ENCODE assay signal across 9 cellular contexts in the genomic region with DNA sequence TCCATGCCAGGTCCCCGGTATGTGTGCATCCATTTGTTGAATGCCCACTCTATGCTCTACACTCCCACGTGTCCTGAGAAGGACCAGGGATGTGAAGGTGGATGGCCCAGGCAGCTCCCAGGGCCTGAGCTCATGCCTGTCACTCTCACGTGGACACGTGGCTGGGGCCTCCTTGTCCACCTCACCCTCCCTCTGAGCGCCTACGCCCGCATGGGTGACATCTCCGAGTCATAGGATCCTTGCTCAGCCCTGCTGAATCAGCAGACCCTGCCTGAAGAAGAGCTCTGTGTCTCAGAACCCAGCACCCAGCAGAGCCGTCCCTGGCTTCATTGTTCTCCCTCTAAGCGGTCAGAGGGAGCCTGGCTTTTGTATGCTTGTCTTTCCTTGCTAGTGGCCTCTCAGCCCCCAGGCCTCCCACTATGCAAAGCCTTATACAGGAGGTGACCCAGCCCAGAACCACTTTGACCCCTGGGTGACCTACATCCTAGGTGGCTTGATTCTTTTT.
DNase-seq lines count a peak whose midpoint lies in the region; ATAC-seq and TF ChIP-seq lines count a peak whose summit lies in the region.
"Had no signal": no experiment of that assay in that cellular context is flagged by ENCODE, and none has a peak within 500 bp of the region (broad histone marks: within the 10 kb centered on the region; RNA-seq: fewer than 3 reads in every experiment).

No MANE protein-coding gene starts in this region.

- peak overlapping the region; percentile 26 for H3K27ac Mint-ChIP-seq in activated B cell treated with CpG ODN at 0.5 μM for 24 hours

- no peaks in the 10 kb centered on the region for H3K27me3 Mint-ChIP-seq in activated B cell treated with CpG ODN at 0.5 μM for 24 hours

- H3K9me3 ChIP-seq in HAP-1: no peaks in the 10 kb centered on the region
- H3K9me3 ChIP-seq in right cardiac atrium (ENCODE audit: control insufficient read depth, low read length): no peaks in the 10 kb centered on the region

- in situ Hi-C loops in HAP-1 (cut with MboI; ENCODE audit: low sequenced_read_pairs): no loop called here
- in situ Hi-C loops in GM13976 (cut with MboI; ENCODE audit: low sequenced_read_pairs, unreplicated experiment): no loop called here

- H3K4me3 Mint-ChIP-seq in activated B cell treated with CpG ODN at 0.5 μM for 24 hours: no peak overlapping the region

- H3K9me3 Mint-ChIP-seq in activated B cell treated with CpG ODN at 0.5 μM for 24 hours: no peaks in the 10 kb centered on the region

- peak; percentile 43 to 65 for DNase-seq in HAP-1 (ENCODE audit: low spot score in 2 of 2)
- no peak for DNase-seq in activated B cell treated with CpG ODN at 0.5 μM for 24 hours
- DNase-seq in right cardiac atrium: peak in 2 of 3 donors; percentile 69 to 76
- DNase-seq in retina: peak; percentile 77
- no peak for DNase-seq in mesenteric fat pad (ENCODE audit: low spot score)
- DNase-seq in GM13976 (ENCODE audit: low spot score): no peak
- DNase-seq: NCI-H187 treated with DMSO at 0.1 percent for 48 hours had no signal

- ATAC-seq in activated B cell treated with CpG ODN at 0.5 μM for 24 hours (ENCODE audit: low read depth) (no peak), right cardiac atrium (peak in 1 of 2 donors; percentile 4), HG03460 (IDR thresholded peaks at IDR 0.05; ENCODE audit: unreplicated experiment) (no peak), GM19467 (IDR thresholded peaks at IDR 0.05; ENCODE audit: unreplicated experiment) (no peak)

- no peak for TF ChIP-seq CTCF in activated B cell treated with CpG ODN at 0.5 μM for 24 hours (IDR thresholded peaks at IDR 0.05)
- no peak for TF ChIP-seq CTCF in GM13976 (IDR thresholded peaks at IDR 0.05; ENCODE audit: borderline replicate concordance, control extremely low read depth, extremely low read depth, insufficient read depth, missing control alignments)

- H3K4me1 ChIP-seq in HAP-1 (peaks cover 35% of the 10 kb centered on the region), right cardiac atrium (ENCODE audit: control insufficient read depth, insufficient read depth, low read length) (peaks cover 33% of the 10 kb centered on the region)

- peaks cover 23% of the 10 kb centered on the region for H3K4me1 Mint-ChIP-seq in activated B cell treated with CpG ODN at 0.5 μM for 24 hours

- H3K27me3 ChIP-seq in HAP-1 (ENCODE audit: low read depth): no peaks in the 10 kb centered on the region
- H3K27me3 ChIP-seq in right cardiac atrium (ENCODE audit: control insufficient read depth, insufficient read depth): no peaks in the 10 kb centered on the region

- CTCF ChIA-PET in activated B cell treated with CpG ODN at 0.5 μM for 24 hours (lab: Charles Lee): no interaction called here

- H3K27ac ChIP-seq in right cardiac atrium (ENCODE audit: low read length): peak overlapping the region; percentile 47

- H3K36me3 Mint-ChIP-seq in activated B cell treated with CpG ODN at 0.5 μM for 24 hours (ENCODE audit: low read depth): no peaks in the 10 kb centered on the region

- 67% methylated on average over 10 of the region's 10 CpGs for WGBS in right cardiac atrium

- no peaks in the 10 kb centered on the region for H3K36me3 ChIP-seq in HAP-1 (replicated peaks)

- H3K4me3 ChIP-seq in HAP-1 (no peak overlapping the region), right cardiac atrium (ENCODE audit: low read length) (no peak overlapping the region)

- intact Hi-C loops in activated B cell treated with CpG ODN at 0.5 μM for 24 hours (cut with micrococcal nuclease) (no loop called here), right cardiac atrium (cut with DNase I) (no loop called here)

- POLR2A ChIA-PET in activated B cell treated with CpG ODN at 0.5 μM for 24 hours (lab: Charles Lee): interaction anchor here (1.0 to 1.5 kb wide), 3 partner anchors 11 to 77 kb away, joined by 4 to 5 read pairs (median 4); no protein-coding TSS in a partner anchor

Comparison
In these comparisons a context has a peak if more than half of its experiments do, and no peak if none do; other contexts are left out.
1. DNase-seq: peak in HAP-1 (2 of 2), right cardiac atrium (2 of 3) and retina (single experiment); none in activated B cell treated with CpG ODN at 0.5 μM for 24 hours (single experiment), mesenteric fat pad (single experiment) and GM13976 (single experiment).